Comparison of ENCODE assay signal across 2 cellular contexts in genomic region chr16:31350275-31351005, GRCh38.
A peak's percentile ranks its signal among the peaks of the same experiment; 100 is the strongest.
TF ChIP-seq lines count a peak whose summit lies in the region.

No MANE protein-coding gene starts in this region.

TF ChIP-seq in H1, 55 proteins besides CTCF, POLR2A, EP300 and RAD21:
- no peak for TF ChIP-seq SUZ12 (IDR thresholded peaks at IDR 0.05; ENCODE audit: low read length)
- TF ChIP-seq POLR2AphosphoS5 (IDR thresholded peaks at IDR 0.05; ENCODE audit: low read depth, low read length): no peak
- TF ChIP-seq KDM1A (IDR thresholded peaks at IDR 0.05; ENCODE audit: borderline replicate concordance, low read length): peak; percentile 65; the same call in 1 of the 2 replicates
- TF ChIP-seq CHD7 (IDR thresholded peaks at IDR 0.05; ENCODE audit: insufficient replicate concordance, low read length): no peak
- TF ChIP-seq RNF2 (IDR thresholded peaks at IDR 0.05; ENCODE audit: borderline replicate concordance, low read depth, low read length, missing control alignments, poor library complexity, severe bottlenecking): no peak
- TF ChIP-seq POU5F1 (IDR thresholded peaks at IDR 0.05; ENCODE audit: low read depth, low read length): no peak
- TF ChIP-seq TAF1 (IDR thresholded peaks at IDR 0.05; ENCODE audit: low read depth, low read length): no peak
- TF ChIP-seq JUN (IDR thresholded peaks at IDR 0.05; ENCODE audit: low read depth, low read length): no peak
- no peak for TF ChIP-seq GABPA (IDR thresholded peaks at IDR 0.05; ENCODE audit: borderline replicate concordance, insufficient read depth, low read length)

TF ChIP-seq in WTC11, 78 proteins besides CTCF, POLR2A, EP300 and RAD21:
- TF ChIP-seq ZNF263 (CRISPR knock-in tag; IDR thresholded peaks at IDR 0.05; ENCODE audit: low read depth) (no peak), PRRX2 (CRISPR knock-in tag; IDR thresholded peaks at IDR 0.05) (no peak), E2F5 (CRISPR knock-in tag; IDR thresholded peaks at IDR 0.05) (no peak), ESRRA (CRISPR knock-in tag; IDR thresholded peaks at IDR 0.05; ENCODE audit: borderline replicate concordance) (no peak), TP53 (CRISPR knock-in tag; IDR thresholded peaks at IDR 0.05) (no peak), SP1 (CRISPR knock-in tag; conservative IDR thresholded peaks at IDR 0.05) (no peak), ARID4B (CRISPR knock-in tag; IDR thresholded peaks at IDR 0.05; ENCODE audit: borderline replicate concordance) (no peak), GRHL2 (CRISPR knock-in tag; IDR thresholded peaks at IDR 0.05; ENCODE audit: insufficient replicate concordance, severe bottlenecking) (no peak), NR2C2 (CRISPR knock-in tag; IDR thresholded peaks at IDR 0.05) (no peak), ZBTB43 (CRISPR knock-in tag; IDR thresholded peaks at IDR 0.05) (no peak), ELF4 (CRISPR knock-in tag; IDR thresholded peaks at IDR 0.05; ENCODE audit: low read depth) (no peak), ZNF232 (CRISPR knock-in tag; IDR thresholded peaks at IDR 0.05) (no peak), FOXJ3 (CRISPR knock-in tag; IDR thresholded peaks at IDR 0.05; ENCODE audit: borderline replicate concordance) (no peak), MXD4 (CRISPR knock-in tag; IDR thresholded peaks at IDR 0.05; ENCODE audit: borderline replicate concordance) (no peak), ZNF532 (CRISPR knock-in tag; IDR thresholded peaks at IDR 0.05; ENCODE audit: borderline replicate concordance) (no peak), EMX1 (CRISPR knock-in tag; IDR thresholded peaks at IDR 0.05) (no peak), JUN (CRISPR knock-in tag; IDR thresholded peaks at IDR 0.05) (no peak), MYBL2 (CRISPR knock-in tag; IDR thresholded peaks at IDR 0.05) (no peak)
